ENCODE assay signal across 13 cellular contexts in genomic region chr3:127394984-127395662, GRCh38.
"Had no signal": no experiment of that assay in that cellular context is flagged by ENCODE, and none has a peak within 500 bp of the region (broad histone marks: within the 10 kb centered on the region; RNA-seq: fewer than 3 reads in every experiment).

No MANE protein-coding gene starts in this region.

- H3K4me1 Mint-ChIP-seq: naive thymus-derived CD4-positive, alpha-beta T cell had no signal

- ATAC-seq: esophagus mucosa; heart left ventricle; left cardiac atrium; naive thymus-derived CD4-positive, alpha-beta T cell had no signal

- H3K27ac Mint-ChIP-seq: naive thymus-derived CD4-positive, alpha-beta T cell; nephron progenitor cell had no signal

- H3K36me3 ChIP-seq: heart left ventricle had no signal

- H3K4me3 ChIP-seq: dorsolateral prefrontal cortex, heart left ventricle had no signal

- H3K4me3 Mint-ChIP-seq: naive thymus-derived CD4-positive, alpha-beta T cell; nephron progenitor cell had no signal

- H3K4me1 ChIP-seq: heart left ventricle had no signal

- DNase-seq: cortex of kidney; effector CD8-positive, alpha-beta T cell; heart left ventricle; hippocampal formation; left cardiac atrium; nephron progenitor cell; right cardiac atrium; small intestine; stimulated activated CD4-positive, alpha-beta T cell treated with anti-CD3 and anti-CD28 coated beads, Interleukin-2, amount 100 ng/mL, for 48 hours; stimulated activated naive CD4-positive, alpha-beta T cell treated with Interleukin-2 at 50 U/mL for 16 hours had no signal

- H3K9me3 Mint-ChIP-seq: nephron progenitor cell had no signal

- H3K27ac ChIP-seq: dorsolateral prefrontal cortex, heart left ventricle had no signal

- H3K36me3 Mint-ChIP-seq: naive thymus-derived CD4-positive, alpha-beta T cell had no signal
